In the genomic region with DNA sequence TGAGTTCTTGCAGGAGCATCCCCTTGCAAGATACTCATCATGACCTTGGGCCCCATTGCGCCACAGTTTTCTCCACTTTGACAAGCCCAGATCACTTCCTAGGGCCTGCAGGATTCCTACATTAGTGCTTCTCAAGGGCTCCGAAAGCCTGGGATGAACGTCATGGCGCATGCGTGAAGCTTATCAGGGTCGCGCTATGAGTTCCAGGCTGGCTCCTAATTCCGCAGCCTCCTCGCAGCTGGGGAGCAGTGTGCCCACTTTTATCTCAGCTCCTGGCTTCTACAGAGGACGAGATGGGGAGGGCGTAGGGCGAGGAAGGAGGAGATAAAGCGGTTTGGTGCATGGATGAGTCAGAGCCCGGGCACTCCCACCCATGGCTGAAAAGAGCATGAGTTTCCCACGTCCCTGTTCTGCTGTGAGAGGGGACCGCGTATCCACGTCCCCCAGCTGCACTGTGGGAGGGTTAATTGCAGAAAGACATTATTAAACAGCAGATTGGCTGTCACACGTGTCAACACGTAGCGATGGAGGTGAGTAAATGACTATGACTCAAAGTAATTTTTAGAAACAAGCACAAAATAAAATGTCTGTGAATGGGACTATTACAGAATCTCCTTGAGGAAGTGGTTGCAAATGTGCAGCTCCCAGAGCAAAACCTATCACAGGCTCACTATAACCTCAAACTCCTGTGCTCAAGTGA, we compare ENCODE assay signal across 9 cellular contexts.
A peak's percentile ranks its signal among the peaks of the same experiment; 100 is the strongest.
DNase-seq lines count a peak whose midpoint lies in the region; ATAC-seq and TF ChIP-seq lines count a peak whose summit lies in the region.
"Had no signal": no experiment of that assay in that cellular context is flagged by ENCODE, and none has a peak within 500 bp of the region (broad histone marks: within the 10 kb centered on the region; RNA-seq: fewer than 3 reads in every experiment).

No MANE protein-coding gene starts in this region.

- TF ChIP-seq CTCF in tibial artery (IDR thresholded peaks at IDR 0.05) = no peak

- peaks cover 17% of the 10 kb centered on the region for H3K27me3 Mint-ChIP-seq in activated T-helper 17 cell treated with anti-CD3 and anti-CD28 coated beads, Interleukin-2, amount 50 U/mL, for 72 hours
- H3K27me3 Mint-ChIP-seq in CD8-positive, alpha-beta memory T cell = peaks cover 3% of the 10 kb centered on the region in 2 donors

- no peaks in the 10 kb centered on the region for H3K36me3 ChIP-seq in tibial artery
- no peaks in the 10 kb centered on the region for H3K36me3 ChIP-seq in CD8-positive, alpha-beta memory T cell (ENCODE audit: insufficient read depth, low read length)
- H3K36me3 ChIP-seq: right lobe of liver had no signal

- H3K27me3 ChIP-seq in tibial artery = no peaks in the 10 kb centered on the region
- no peaks in the 10 kb centered on the region for H3K27me3 ChIP-seq in CD8-positive, alpha-beta memory T cell (ENCODE audit: insufficient read depth, low read length, poor library complexity, severe bottlenecking)
- H3K27me3 ChIP-seq: right lobe of liver had no signal

- no peaks in the 10 kb centered on the region for H3K9me3 ChIP-seq in tibial artery
- H3K9me3 ChIP-seq in CD8-positive, alpha-beta memory T cell (ENCODE audit: low read length) = no peaks in the 10 kb centered on the region
- H3K9me3 ChIP-seq: right lobe of liver had no signal

- H3K27ac ChIP-seq in tibial artery = no peak overlapping the region
- H3K27ac ChIP-seq in CD8-positive, alpha-beta memory T cell (ENCODE audit: low read depth, low read length) = no peak overlapping the region
- H3K27ac ChIP-seq: right lobe of liver had no signal

- DNase-seq in activated naive CD4-positive, alpha-beta T cell treated with Interleukin-2 at 50 U/mL for 16 hours = peak; percentile 3
- no peak for DNase-seq in activated naive CD4-positive, alpha-beta T cell treated with anti-CD3 and anti-CD28 coated beads, Interleukin-2, amount 50 U/mL, for 16 hours
- peak; percentile 48 for DNase-seq in iPS-NIHi7 (ENCODE audit: extremely low spot score)
- DNase-seq in tibial artery = no peak
- no peak for DNase-seq in CD8-positive, alpha-beta memory T cell
- DNase-seq in NCI-H2196 (lab: John Stamatoyannopoulos, UW; ENCODE audit: unreplicated experiment) = no peak
- DNase-seq: right lobe of liver had no signal

- CTCF ChIA-PET in CD8-positive, alpha-beta memory T cell (lab: Charles Lee) = no interaction called here

- H3K4me3 Mint-ChIP-seq in activated T-helper 17 cell treated with anti-CD3 and anti-CD28 coated beads, Interleukin-2, amount 50 U/mL, for 72 hours = peak overlapping the region; percentile 21
- peak overlapping the region in 3 of 7 donors; percentile 33 to 52 (median 46) for H3K4me3 Mint-ChIP-seq in CD8-positive, alpha-beta memory T cell

- peaks cover 0 to 3% (median 0%) of the 10 kb centered on the region in 4 donors for H3K4me1 ChIP-seq in tibial artery
- H3K4me1 ChIP-seq in CD8-positive, alpha-beta memory T cell (ENCODE audit: insufficient read depth, low read length) = no peaks in the 10 kb centered on the region
- H3K4me1 ChIP-seq: right lobe of liver had no signal

- intact Hi-C loops in tibial artery (cut with DNase I; ENCODE audit: low total_unique reads) = no loop called here

- peak overlapping the region; percentile 31 to 45 for H3K4me3 ChIP-seq in tibial artery
- no peak overlapping the region for H3K4me3 ChIP-seq in CD8-positive, alpha-beta memory T cell (ENCODE audit: low read length)
- H3K4me3 ChIP-seq: right lobe of liver had no signal

- POLR2A ChIA-PET in CD8-positive, alpha-beta memory T cell (lab: Charles Lee) = no interaction called here

- ATAC-seq in activated T-helper 17 cell treated with anti-CD3 and anti-CD28 coated beads, Interleukin-2, amount 50 U/mL, for 72 hours (replicated peaks) = peak; percentile 34
- no peak for ATAC-seq in HG02759 (IDR thresholded peaks at IDR 0.05; ENCODE audit: unreplicated experiment)

- H3K27ac Mint-ChIP-seq in activated T-helper 17 cell treated with anti-CD3 and anti-CD28 coated beads, Interleukin-2, amount 50 U/mL, for 72 hours = no peak overlapping the region
- H3K27ac Mint-ChIP-seq in CD8-positive, alpha-beta memory T cell = no peak overlapping the region

- no peaks in the 10 kb centered on the region for H3K36me3 Mint-ChIP-seq in activated T-helper 17 cell treated with anti-CD3 and anti-CD28 coated beads, Interleukin-2, amount 50 U/mL, for 72 hours (ENCODE audit: low read depth)
- no peaks in the 10 kb centered on the region for H3K36me3 Mint-ChIP-seq in CD8-positive, alpha-beta memory T cell

- H3K9me3 Mint-ChIP-seq in activated T-helper 17 cell treated with anti-CD3 and anti-CD28 coated beads, Interleukin-2, amount 50 U/mL, for 72 hours = no peaks in the 10 kb centered on the region
- H3K9me3 Mint-ChIP-seq in CD8-positive, alpha-beta memory T cell = no peaks in the 10 kb centered on the region

- H3K4me1 Mint-ChIP-seq in activated T-helper 17 cell treated with anti-CD3 and anti-CD28 coated beads, Interleukin-2, amount 50 U/mL, for 72 hours = peaks cover 5% of the 10 kb centered on the region
- H3K4me1 Mint-ChIP-seq in CD8-positive, alpha-beta memory T cell = peaks cover 2 to 5% (median 4%) of the 10 kb centered on the region in 3 donors

Comparison
In these comparisons a context has a peak if more than half of its experiments do, and no peak if none do; other contexts are left out.
1. DNase-seq: peak in activated naive CD4-positive, alpha-beta T cell treated with Interleukin-2 at 50 U/mL for 16 hours (single experiment) and iPS-NIHi7 (single experiment); none in activated naive CD4-positive, alpha-beta T cell treated with anti-CD3 and anti-CD28 coated beads, Interleukin-2, amount 50 U/mL, for 16 hours (single experiment), tibial artery (0 of 2), CD8-positive, alpha-beta memory T cell (0 of 5) and NCI-H2196 (single experiment).